6 cellular contexts compared by ENCODE assay signal in genomic region chr2:97974471-97974870, GRCh38.
"Had no signal": no experiment of that assay in that cellular context is flagged by ENCODE, and none has a peak within 500 bp of the region (broad histone marks: within the 10 kb centered on the region; RNA-seq: fewer than 3 reads in every experiment).

No MANE protein-coding gene starts in this region.

- FAIRE-seq: HepG2, HTR-8/SVneo, K562 had no signal

- ATAC-seq: HepG2, K562 had no signal

- H3K4me3 ChIP-seq: K562 had no signal

- H3K27ac ChIP-seq: HL-60 had no signal

- DNase-seq: IMR-90, KBM-7 had no signal
